In genomic region chr10:84097787-84098353, GRCh38 we compare ENCODE assay signal across 1 cellular context.
TF ChIP-seq lines count a peak whose summit lies in the region.

No MANE protein-coding gene starts in this region.

TF ChIP-seq in GM12878, 131 proteins besides CTCF, POLR2A, EP300 and RAD21 (continued from another document):
- TF ChIP-seq E2F4 (IDR thresholded peaks at IDR 0.05; ENCODE audit: low read depth, low read length) (no peak), NR2F1 (conservative IDR thresholded peaks at IDR 0.05) (no peak), SMAD1 (IDR thresholded peaks at IDR 0.05; ENCODE audit: low read depth, partially characterized antibody) (no peak), TCF7 (IDR thresholded peaks at IDR 0.05; ENCODE audit: borderline replicate concordance) (no peak), SIN3A (IDR thresholded peaks at IDR 0.05; ENCODE audit: low read depth, low read length) (no peak)
TF ChIP-seq in GM12878: peak in this region for 0.
